ENCODE assay signal across 36 cellular contexts in genomic region chr13:102933076-102933922, GRCh38.
"Had no signal": no experiment of that assay in that cellular context is flagged by ENCODE, and none has a peak within 500 bp of the region (broad histone marks: within the 10 kb centered on the region; RNA-seq: fewer than 3 reads in every experiment).

No MANE protein-coding gene starts in this region.

- H3K4me1 Mint-ChIP-seq: activated CD4-positive, alpha-beta T cell treated with anti-CD3 and anti-CD28 coated beads, Interleukin-2, amount 10 ng/mL, durations not matched to agents 24 days and 14 days; activated naive CD4-positive, alpha-beta T cell treated with anti-CD3 and anti-CD28 coated beads, Interleukin-2, amount 50 U/mL, for 24 hours; activated naive CD8-positive, alpha-beta T cell treated with anti-CD3 and anti-CD28 coated beads, Interleukin-2, amount 10 ng/mL, durations not matched to agents 7 days and 5 days; central memory CD8-positive, alpha-beta T cell had no signal

- H3K4me3 Mint-ChIP-seq: activated CD4-positive, alpha-beta T cell treated with anti-CD3 and anti-CD28 coated beads, Interleukin-2, amount 10 ng/mL, durations not matched to agents 24 days and 14 days; activated CD8-positive, alpha-beta T cell treated with anti-CD3 and anti-CD28 coated beads for 36 hours; activated naive CD4-positive, alpha-beta T cell treated with anti-CD3 and anti-CD28 coated beads, Interleukin-2, amount 50 U/mL, for 24 hours; activated naive CD8-positive, alpha-beta T cell treated with anti-CD3 and anti-CD28 coated beads, Interleukin-2, amount 10 ng/mL, durations not matched to agents 7 days and 5 days; activated T-cell treated with anti-CD3 and anti-CD28 coated beads, Interleukin-2, amount 50 U/mL, for 72 hours; central memory CD8-positive, alpha-beta T cell; T-cell had no signal

- H3K27me3 Mint-ChIP-seq: activated CD4-positive, alpha-beta T cell treated with anti-CD3 and anti-CD28 coated beads, Interleukin-2, amount 10 ng/mL, durations not matched to agents 24 days and 14 days; activated naive CD8-positive, alpha-beta T cell treated with anti-CD3 and anti-CD28 coated beads, Interleukin-2, amount 10 ng/mL, durations not matched to agents 7 days and 5 days had no signal

- H3K27me3 ChIP-seq: ascending aorta, cardiac muscle cell had no signal

- H3K36me3 Mint-ChIP-seq: activated naive CD4-positive, alpha-beta T cell treated with anti-CD3 and anti-CD28 coated beads, Interleukin-2, amount 50 U/mL, for 24 hours; activated naive CD8-positive, alpha-beta T cell treated with anti-CD3 and anti-CD28 coated beads, Interleukin-2, amount 10 ng/mL, durations not matched to agents 7 days and 5 days; T-cell had no signal

- H3K4me3 ChIP-seq: ascending aorta, cardiac muscle cell, K562 had no signal

- H3K27ac Mint-ChIP-seq: activated CD4-positive, alpha-beta T cell treated with anti-CD3 and anti-CD28 coated beads, Interleukin-2, amount 10 ng/mL, durations not matched to agents 24 days and 14 days; activated CD8-positive, alpha-beta T cell treated with anti-CD3 and anti-CD28 coated beads for 36 hours; activated naive CD4-positive, alpha-beta T cell treated with anti-CD3 and anti-CD28 coated beads, Interleukin-2, amount 50 U/mL, for 24 hours; activated naive CD8-positive, alpha-beta T cell treated with anti-CD3 and anti-CD28 coated beads, Interleukin-2, amount 10 ng/mL, durations not matched to agents 7 days and 5 days; activated T-cell treated with anti-CD3 and anti-CD28 coated beads, Interleukin-2, amount 50 U/mL, for 72 hours; activated T-helper 2 cell treated with anti-CD3 and anti-CD28 coated beads, Interferon-gamma antibody, Interleukin-2, Interleukin-4, amounts not matched to agents 10 μg/mL and 5 μg/mL and 100 μg/mL, durations not matched to agents 14 hours and 24 hours and 36 hours; T-cell had no signal

- H3K9me3 Mint-ChIP-seq: activated CD4-positive, alpha-beta T cell treated with anti-CD3 and anti-CD28 coated beads, Interleukin-2, amount 10 ng/mL, durations not matched to agents 24 days and 14 days; activated CD8-positive, alpha-beta T cell treated with anti-CD3 and anti-CD28 coated beads for 36 hours; activated naive CD4-positive, alpha-beta T cell treated with anti-CD3 and anti-CD28 coated beads, Interleukin-2, amount 50 U/mL, for 24 hours; activated naive CD8-positive, alpha-beta T cell treated with anti-CD3 and anti-CD28 coated beads, Interleukin-2, amount 10 ng/mL, durations not matched to agents 7 days and 5 days; activated T-cell treated with anti-CD3 and anti-CD28 coated beads, Interleukin-2, amount 50 U/mL, for 72 hours; activated T-helper 2 cell treated with anti-CD3 and anti-CD28 coated beads, Interferon-gamma antibody, Interleukin-2, Interleukin-4, amounts not matched to agents 10 μg/mL and 5 μg/mL and 100 μg/mL, durations not matched to agents 14 hours and 24 hours and 36 hours; central memory CD8-positive, alpha-beta T cell; T-cell had no signal

- DNase-seq: activated CD4-positive, alpha-beta T cell treated with anti-CD3 and anti-CD28 coated beads, Interleukin-2, amount 10 ng/mL, durations not matched to agents 24 days and 14 days; activated CD4-positive, alpha-beta T cell treated with anti-CD3 and anti-CD28 coated beads, Interleukin-2, amount 50 U/mL, for 4 hours; activated CD8-positive, alpha-beta T cell treated with anti-CD3 and anti-CD28 coated beads for 36 hours; activated gamma-delta T cell; activated naive CD4-positive, alpha-beta T cell treated with Interleukin-2 at 50 U/mL for 16 hours; activated naive CD8-positive, alpha-beta T cell treated with anti-CD3 and anti-CD28 coated beads, Interleukin-2, amount 10 ng/mL, durations not matched to agents 7 days and 5 days; activated T-cell treated with anti-CD3 and anti-CD28 coated beads, Interleukin-2, amount 50 U/mL, for 1 hour; activated T-cell treated with anti-CD3 and anti-CD28 coated beads, Interleukin-2, amount 50 U/mL, for 72 hours; amygdala; NCI-H1092 treated with DMSO at 0.1 percent for 48 hours; NCI-H1417; NCI-H146; NCI-H187; NCI-H2029 treated with DMSO at 0.1 percent for 48 hours; NCI-H2107; NCI-H2171; NCI-H2227 treated with DMSO at 0.1 percent for 48 hours; NCI-H446; NCI-H524; NCI-H69; NCI-H82; NK-92 treated with Interleukin-12 subunit alpha and Interleukin-12 subunit beta, amount 100 ng/mL, for 24 hours; PC-3; SIG-M5; T-cell; T1000; WERI-Rb-1 had no signal

- H3K27ac ChIP-seq: ascending aorta, cardiac muscle cell, RWPE1, WERI-Rb-1 had no signal

- ATAC-seq: activated CD8-positive, alpha-beta T cell treated with anti-CD3 and anti-CD28 coated beads for 36 hours; activated T-cell treated with anti-CD3 and anti-CD28 coated beads, Interleukin-2, amount 50 U/mL, for 72 hours; K562; PC-3; Right ventricle myocardium inferior; SK-N-SH treated with all-trans-retinoic acid at 6 μM for 48 hours; T-cell had no signal

- H3K36me3 ChIP-seq: ascending aorta, cardiac muscle cell, WERI-Rb-1 had no signal

- H3K9me3 ChIP-seq: ascending aorta had no signal

- H3K4me1 ChIP-seq: ascending aorta had no signal
